In the genomic region with DNA sequence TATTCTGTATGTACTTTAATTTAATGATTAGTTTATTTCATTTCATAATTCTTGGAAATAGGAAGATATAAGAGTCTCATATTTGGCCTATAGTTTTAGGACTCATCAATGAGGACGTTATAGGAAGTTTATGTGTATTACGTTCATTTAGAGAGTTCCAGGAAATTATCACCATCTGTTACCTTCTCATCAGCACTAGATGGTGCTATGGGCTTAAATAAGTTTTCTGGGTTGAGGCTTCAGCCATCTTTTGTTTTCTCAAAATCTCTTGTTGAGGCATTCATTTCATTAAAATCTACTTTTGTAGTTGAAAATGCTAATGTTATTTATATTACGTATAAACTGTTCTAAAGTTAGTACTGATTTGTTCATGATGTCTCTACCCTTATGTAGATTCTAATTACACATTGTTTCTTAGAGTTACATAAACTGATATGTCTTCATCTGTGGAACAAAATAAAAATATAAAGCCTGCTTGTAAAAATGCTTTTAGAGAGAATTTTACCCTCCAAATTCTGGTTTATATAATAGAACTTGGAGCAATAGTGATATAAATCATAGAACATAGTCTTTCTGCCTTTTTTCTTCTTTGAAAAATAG, we compare ENCODE assay signal across 8 cellular contexts.
DNase-seq lines count a peak whose midpoint lies in the region; ATAC-seq and TF ChIP-seq lines count a peak whose summit lies in the region.

No MANE protein-coding gene starts in this region.

- ATAC-seq in GM18499 (IDR thresholded peaks at IDR 0.05; ENCODE audit: insufficient read depth, unreplicated experiment): peak; percentile 92
- peak; percentile 92 for ATAC-seq in HG02763 (IDR thresholded peaks at IDR 0.05; ENCODE audit: unreplicated experiment)
- peak; percentile 68; the same call in 2 of the 3 replicates for ATAC-seq in RWPE2 (ENCODE audit: low read depth)

- no peak overlapping the region for H3K23ac ChIP-seq in neuronal stem cell (ENCODE audit: low read depth, low read length, poor library complexity)

- 2% methylated on average over 3 of the region's 3 CpGs for WGBS in esophagus muscularis mucosa
- WGBS in neuronal stem cell (ENCODE audit: extremely low coverage in 2 of 2, insufficient read length in 2 of 2, insufficient replicate concordance in 1 of 2), 2 donors: no CpG with 5 or more reads among the region's 3 CpGs

- peaks cover 4% of the 10 kb centered on the region for H3K27me3 ChIP-seq in RWPE2 (ENCODE audit: insufficient read depth, poor library complexity, severe bottlenecking)
- H3K27me3 ChIP-seq in esophagus muscularis mucosa: no peaks in the 10 kb centered on the region
- no peaks in the 10 kb centered on the region for H3K27me3 ChIP-seq in neuronal stem cell (ENCODE audit: control insufficient read depth in 3 of 3, insufficient read depth in 3 of 3, low read depth in 1 of 3, low read length in 3 of 3)
- H3K27me3 ChIP-seq in MG63: no peaks in the 10 kb centered on the region

- H3K9me3 ChIP-seq in RWPE2 (ENCODE audit: severe bottlenecking) (no peaks in the 10 kb centered on the region), esophagus muscularis mucosa (no peaks in the 10 kb centered on the region), neuronal stem cell (replicated peaks in 1 of 2; ENCODE audit: control insufficient read depth in 2 of 2, insufficient read depth in 1 of 2, low read depth in 1 of 2, low read length in 2 of 2) (no peaks in the 10 kb centered on the region), MG63 (no peaks in the 10 kb centered on the region)

- H3K4me3 ChIP-seq in AG10803 (ENCODE audit: low read length) (no peak overlapping the region), NB4 (ENCODE audit: low read depth, low read length) (no peak overlapping the region), RWPE2 (ENCODE audit: severe bottlenecking) (no peak overlapping the region), esophagus muscularis mucosa (no peak overlapping the region), neuronal stem cell (ENCODE audit: low read length in 2 of 2) (no peak overlapping the region), MG63 (no peak overlapping the region)

- DNase-seq in AG10803 (ENCODE audit: low read depth): peak; percentile 63
- peak; percentile 70 for DNase-seq in NB4 (ENCODE audit: low read depth)
- DNase-seq in RWPE2 (ENCODE audit: low spot score): no peak
- no peak for DNase-seq in esophagus muscularis mucosa (ENCODE audit: extremely low spot score)
- peak; percentile 43 for DNase-seq in neuronal stem cell (ENCODE audit: low spot score)
- DNase-seq in MG63: no peak

- TF ChIP-seq POLR2A in NB4 (IDR thresholded peaks at IDR 0.05; ENCODE audit: extremely low read depth, insufficient read length): no peak
- TF ChIP-seq POLR2A in esophagus muscularis mucosa (IDR thresholded peaks at IDR 0.05; ENCODE audit: low read depth): no peak

- H3K4me1 ChIP-seq in RWPE2 (ENCODE audit: insufficient read depth, poor library complexity, severe bottlenecking) (no peaks in the 10 kb centered on the region), esophagus muscularis mucosa (no peaks in the 10 kb centered on the region), neuronal stem cell (ENCODE audit: control insufficient read depth in 2 of 2, insufficient read depth in 1 of 2, low read depth in 1 of 2, low read length in 2 of 2) (peaks cover 0 to 1% of the 10 kb centered on the region in 2 donors)

- H2BK12ac ChIP-seq in neuronal stem cell (ENCODE audit: low read length): no peak overlapping the region

- no peak overlapping the region for H2BK15ac ChIP-seq in neuronal stem cell (ENCODE audit: low read length)

- no peak for TF ChIP-seq EP300 in esophagus muscularis mucosa (IDR thresholded peaks at IDR 0.05)

- no peak overlapping the region for H3K9ac ChIP-seq in neuronal stem cell (ENCODE audit: low read depth, low read length, poor library complexity)

- no peak overlapping the region for H3K14ac ChIP-seq in neuronal stem cell (ENCODE audit: low read length)

- H2AK5ac ChIP-seq in neuronal stem cell (ENCODE audit: low read depth, low read length): no peak overlapping the region

- H4K8ac ChIP-seq in neuronal stem cell (ENCODE audit: low read depth, low read length): no peak overlapping the region

- no peaks in the 10 kb centered on the region for H3K36me3 ChIP-seq in RWPE2 (ENCODE audit: low read depth)
- no peaks in the 10 kb centered on the region for H3K36me3 ChIP-seq in esophagus muscularis mucosa
- no peaks in the 10 kb centered on the region for H3K36me3 ChIP-seq in neuronal stem cell (replicated peaks in 1 of 2; ENCODE audit: control insufficient read depth in 2 of 2, insufficient read depth in 2 of 2, low read length in 2 of 2)
- no peaks in the 10 kb centered on the region for H3K36me3 ChIP-seq in MG63

- no peak overlapping the region for H4K91ac ChIP-seq in neuronal stem cell (ENCODE audit: low read depth, low read length, poor library complexity)

- no peak overlapping the region for H3K4me2 ChIP-seq in neuronal stem cell (ENCODE audit: insufficient read depth, low read length, poor library complexity, severe bottlenecking)

- TF ChIP-seq CTCF in AG10803 (conservative IDR thresholded peaks at IDR 0.05; ENCODE audit: low read length) (peak; percentile 77), NB4 (IDR thresholded peaks at IDR 0.05; ENCODE audit: low read depth, low read length) (peak; percentile 54), RWPE2 (IDR thresholded peaks at IDR 0.05; ENCODE audit: poor library complexity, severe bottlenecking) (peak; percentile 79), esophagus muscularis mucosa (IDR thresholded peaks at IDR 0.05) (peak; percentile 49 to 64 (median 61))

- H3K79me1 ChIP-seq in neuronal stem cell (ENCODE audit: low read depth, low read length): no peaks in the 10 kb centered on the region

- H3K27ac ChIP-seq in RWPE2 (ENCODE audit: poor library complexity, severe bottlenecking): no peak overlapping the region
- H3K27ac ChIP-seq in esophagus muscularis mucosa (replicated peaks in 1 of 4): no peak overlapping the region
- no peak overlapping the region for H3K27ac ChIP-seq in neuronal stem cell (replicated peaks; ENCODE audit: low read length)

- H2AFZ ChIP-seq in neuronal stem cell (ENCODE audit: low read length): peak overlapping the region; percentile 83

- H2BK5ac ChIP-seq in neuronal stem cell (ENCODE audit: low read length): no peak overlapping the region

- H2BK120ac ChIP-seq in neuronal stem cell (ENCODE audit: low read depth, low read length): no peak overlapping the region

- H3K4ac ChIP-seq in neuronal stem cell (ENCODE audit: low read length): no peak overlapping the region

- intact Hi-C loops in esophagus muscularis mucosa (cut with DNase I): loop anchor here (5.0 kb wide), 2 partner anchors 409 to 724 kb away; no protein-coding TSS in a partner anchor

- no peak overlapping the region for H3K18ac ChIP-seq in neuronal stem cell (ENCODE audit: low read length)

Comparison
In these comparisons a context has a peak if more than half of its experiments do, and no peak if none do; other contexts are left out.
1. DNase-seq: peak in AG10803 (single experiment), NB4 (single experiment) and neuronal stem cell (single experiment); none in RWPE2 (single experiment), esophagus muscularis mucosa (single experiment) and MG63 (single experiment).
2. Peak in every context shown above with its lines, with median percentiles within 50 percentile points of each other: CTCF ChIP-seq and ATAC-seq.